In the genomic region with DNA sequence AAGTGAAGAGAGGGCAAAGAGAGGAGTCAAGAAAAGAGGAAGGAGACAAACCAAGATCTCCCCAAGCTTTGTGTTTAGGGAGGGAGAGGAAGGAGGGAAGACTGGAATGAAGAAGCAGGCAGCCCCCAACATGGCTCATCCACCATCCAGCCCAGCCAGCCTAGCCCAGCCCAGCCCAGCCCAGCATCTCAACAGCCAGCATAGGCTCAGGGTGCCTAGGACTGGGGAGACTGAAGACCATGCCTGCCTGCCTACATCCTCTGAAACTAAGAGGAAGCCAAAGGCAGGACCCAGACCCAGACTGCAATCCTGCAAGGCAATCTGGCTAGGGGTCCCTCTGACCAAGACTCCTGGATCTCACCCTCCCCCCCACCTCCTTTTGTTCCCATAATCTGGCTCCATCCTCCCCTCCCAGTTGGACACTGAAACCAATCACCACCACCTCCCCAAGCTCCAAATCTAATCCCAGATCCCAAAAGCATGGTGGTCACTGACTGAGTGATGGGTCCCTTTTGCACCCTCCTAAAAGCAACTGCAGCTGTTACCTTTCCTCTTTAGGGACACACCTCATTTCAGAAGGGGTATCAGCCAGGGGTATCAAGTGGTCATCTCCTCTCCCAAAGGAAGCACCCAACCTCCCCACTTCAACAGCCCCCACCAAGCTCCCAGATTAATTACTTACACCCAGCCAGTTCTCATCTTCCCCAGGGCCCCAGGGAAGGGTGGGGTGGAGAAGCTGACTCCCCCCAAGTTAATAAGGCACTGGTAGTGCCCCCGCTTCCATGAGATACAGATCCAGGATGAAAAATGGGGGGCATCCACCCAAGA, we compare ENCODE assay signal across 2 cellular contexts.
TF ChIP-seq lines count a peak whose summit lies in the region.

No MANE protein-coding gene starts in this region.

TF ChIP-seq in SK-N-SH, 30 proteins besides CTCF, POLR2A, EP300 and RAD21 (continued from another document):
- TF ChIP-seq REST (IDR thresholded peaks at IDR 0.05; ENCODE audit: low read depth, low read length) (no peak), GABPA (IDR thresholded peaks at IDR 0.05; ENCODE audit: low read depth) (no peak), RCOR1 (IDR thresholded peaks at IDR 0.05; ENCODE audit: low read length) (no peak), YY1 (IDR thresholded peaks at IDR 0.05; ENCODE audit: low read depth) (no peak), NRF1 (IDR thresholded peaks at IDR 0.05; ENCODE audit: low read depth, low read length) (no peak), USF2 (IDR thresholded peaks at IDR 0.05; ENCODE audit: borderline replicate concordance, low read depth, low read length) (no peak), FOXM1 (IDR thresholded peaks at IDR 0.05; ENCODE audit: low read depth) (no peak), ELF1 (IDR thresholded peaks at IDR 0.05) (no peak)
- TF ChIP-seq, protein P1, sequence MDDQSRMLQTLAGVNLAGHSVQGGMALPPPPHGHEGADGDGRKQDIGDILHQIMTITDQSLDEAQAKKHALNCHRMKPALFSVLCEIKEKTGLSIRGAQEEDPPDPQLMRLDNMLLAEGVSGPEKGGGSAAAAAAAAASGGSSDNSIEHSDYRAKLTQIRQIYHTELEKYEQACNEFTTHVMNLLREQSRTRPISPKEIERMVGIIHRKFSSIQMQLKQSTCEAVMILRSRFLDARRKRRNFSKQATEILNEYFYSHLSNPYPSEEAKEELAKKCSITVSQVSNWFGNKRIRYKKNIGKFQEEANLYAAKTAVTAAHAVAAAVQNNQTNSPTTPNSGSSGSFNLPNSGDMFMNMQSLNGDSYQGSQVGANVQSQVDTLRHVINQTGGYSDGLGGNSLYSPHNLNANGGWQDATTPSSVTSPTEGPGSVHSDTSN (IDR thresholded peaks at IDR 0.05) = no peak

TF ChIP-seq in SK-N-SH treated with all-trans-retinoic acid at 6 μM for 48 hours, 23 proteins besides CTCF, POLR2A, EP300 and RAD21 (continued from another document):
- TF ChIP-seq CSRNP3 (CRISPR knock-in tag; IDR thresholded peaks at IDR 0.05) = no peak
- TF ChIP-seq ZNF565 (CRISPR knock-in tag; conservative IDR thresholded peaks at IDR 0.05; ENCODE audit: low read depth) = no peak
TF ChIP-seq in SK-N-SH treated with all-trans-retinoic acid at 6 μM for 48 hours: peak in this region for 0.
